In the genomic region with DNA sequence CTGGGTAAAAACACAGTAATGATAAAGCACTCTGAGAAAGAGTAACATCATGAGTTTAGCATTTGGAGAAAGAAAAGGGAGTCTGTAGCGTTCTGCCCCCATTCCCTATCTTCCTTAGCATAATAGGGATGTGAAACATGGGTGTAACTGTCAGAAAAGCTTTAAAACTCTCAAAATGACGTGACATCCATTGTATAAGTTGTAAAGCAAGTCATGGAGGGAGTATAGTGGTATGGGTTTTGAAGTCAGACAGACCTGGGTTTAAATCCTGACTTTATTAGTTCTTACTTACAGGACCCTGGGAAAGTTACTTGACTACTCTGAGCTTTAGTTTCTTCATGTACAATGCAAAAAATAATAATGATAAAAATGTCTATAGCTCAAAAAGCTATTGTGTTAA, we compare ENCODE assay signal across 1 cellular context.
A peak's percentile ranks its signal among the peaks of the same experiment; 100 is the strongest.
TF ChIP-seq lines count a peak whose summit lies in the region.

No MANE protein-coding gene starts in this region.

TF ChIP-seq in HEK293, 187 proteins besides CTCF, POLR2A, EP300 and RAD21 (continued from another document):
- peak; percentile 82; the same call in 1 of the 2 replicates for TF ChIP-seq ZNF266 (tag by site-specific recombination; IDR thresholded peaks at IDR 0.05; ENCODE audit: low read depth)
- TF ChIP-seq ZNF514 (tag by site-specific recombination; IDR thresholded peaks at IDR 0.05): no peak
